17 cellular contexts compared by ENCODE assay signal in genomic region chr2:174339571-174339966, GRCh38. TPM values are rescaled to one million over a fixed set of nuclear protein-coding genes. Genes with fewer than 3 reads are reported as not detected.
DNase-seq lines count a peak whose midpoint lies in the region; ATAC-seq, FAIRE-seq and TF ChIP-seq lines count a peak whose summit lies in the region.
"Had no signal": no experiment of that assay in that cellular context is flagged by ENCODE, and none has a peak within 500 bp of the region (broad histone marks: within the 10 kb centered on the region; RNA-seq: fewer than 3 reads in every experiment).

No MANE protein-coding gene starts in this region.

- H3K9me1 ChIP-seq in endothelial cell of umbilical vein (replicated peaks; ENCODE audit: control insufficient read depth, extremely low read depth, insufficient read depth, low read length) = no peaks in the 10 kb centered on the region

- peak; percentile 24 for FAIRE-seq in endothelial cell of umbilical vein (lab: Jason Lieb, UNC)

- H3K4me2 ChIP-seq in Karpas-422 (ENCODE audit: low read depth, low read length, poor library complexity, severe bottlenecking) (peak overlapping the region; percentile 52), endothelial cell of umbilical vein (ENCODE audit: insufficient read depth, low read length) (no peak overlapping the region)

- ATAC-seq in HG03196 (IDR thresholded peaks at IDR 0.05; ENCODE audit: unreplicated experiment) (no peak), left colon (no peak)

- peaks cover 52% of the 10 kb centered on the region for H3K4me1 ChIP-seq in Karpas-422 (ENCODE audit: low read length)
- H3K4me1 ChIP-seq in endothelial cell of umbilical vein (ENCODE audit: control insufficient read depth, extremely low read depth, insufficient read depth, low read length) = peaks cover 37% of the 10 kb centered on the region
- H3K4me1 ChIP-seq in neuron (ENCODE audit: insufficient read depth, low read length) = peaks cover 54% of the 10 kb centered on the region
- H3K4me1 ChIP-seq: parathyroid adenoma had no signal

- no peaks in the 10 kb centered on the region for H3K9me2 ChIP-seq in Karpas-422 (replicated peaks; ENCODE audit: insufficient read depth, low read length)

- peaks cover 32% of the 10 kb centered on the region for H3K4me1 Mint-ChIP-seq in chondrocyte (ENCODE audit: low read depth)

- DNase-seq in NCI-H1694 treated with DMSO at 0.1 percent for 48 hours (lab: John Stamatoyannopoulos, UW) (peak; percentile 46), NCI-H1694 (lab: John Stamatoyannopoulos, UW) (no peak), Karpas-422 (no peak), endothelial cell of umbilical vein (ENCODE audit: low read depth, low spot score) (no peak), chondrocyte (ENCODE audit: low spot score) (no peak), left colon (no peak)
- DNase-seq: activated naive CD4-positive, alpha-beta T cell; midbrain; NCI-H1092; NCI-H2171; RPMI8226; thyroid gland had no signal

- no peak overlapping the region for H3K27ac ChIP-seq in Karpas-422 (ENCODE audit: low read length)
- no peak overlapping the region for H3K27ac ChIP-seq in endothelial cell of umbilical vein (ENCODE audit: insufficient read depth, low read depth, low read length)
- H3K27ac ChIP-seq: 22Rv1; BLaER1 treated with 17β-estradiol and CSF1 and Interleukin-3, amounts not matched to agents 10 nM and 100 nM; parathyroid adenoma; thyroid gland had no signal

- no peak for TF ChIP-seq CTCF in endothelial cell of umbilical vein (IDR thresholded peaks at IDR 0.05; ENCODE audit: extremely low read depth in 1 of 2, insufficient read depth in 1 of 2, low read depth in 1 of 2, low read length in 2 of 2)
- TF ChIP-seq CTCF in chondrocyte (IDR thresholded peaks at IDR 0.05) = no peak

- CTCF ChIA-PET in endothelial cell of umbilical vein (lab: Charles Lee) = interaction anchor here (2.9 kb wide), 1 partner anchor 937 kb away, joined by 84 read pairs; no protein-coding TSS in a partner anchor

- intact Hi-C loops in endothelial cell of umbilical vein (cut with micrococcal nuclease) = loop anchor here (5.0 kb wide), 1 partner anchor 92 kb away; the partner anchor contains the start of gene OLA1
- intact Hi-C loops in left colon (cut with DNase I, micrococcal nuclease) = no loop called here

- no peak for TF ChIP-seq POLR2A in endothelial cell of umbilical vein (IDR thresholded peaks at IDR 0.05; ENCODE audit: low read depth, low read length)

- H3K27ac Mint-ChIP-seq in chondrocyte (ENCODE audit: unreplicated experiment) = no peak overlapping the region

- H3K9me3 ChIP-seq in Karpas-422 (ENCODE audit: low read length) (no peaks in the 10 kb centered on the region), endothelial cell of umbilical vein (replicated peaks; ENCODE audit: control insufficient read depth, insufficient read depth, low read length) (no peaks in the 10 kb centered on the region), neuron (ENCODE audit: low read length) (no peaks in the 10 kb centered on the region)
- H3K9me3 ChIP-seq: thyroid gland had no signal

- dilution Hi-C loops in endothelial cell of umbilical vein (cut with MboI; ENCODE audit: extremely low pct_ligation_motif_present, low sequenced_read_pairs) = no loop called here

- H3K4me3 Mint-ChIP-seq in chondrocyte (ENCODE audit: unreplicated experiment) = no peak overlapping the region

- POLR2A ChIA-PET in endothelial cell of umbilical vein (lab: Charles Lee) = no interaction called here

- no peaks in the 10 kb centered on the region for H3K9me3 Mint-ChIP-seq in chondrocyte (ENCODE audit: low read depth)

- H3K9ac ChIP-seq in Karpas-422 (ENCODE audit: low read length) (no peak overlapping the region), endothelial cell of umbilical vein (replicated peaks; ENCODE audit: extremely low read depth, insufficient read depth, low read length) (no peak overlapping the region)
- H3K9ac ChIP-seq: BLaER1 treated with 17β-estradiol and CSF1 and Interleukin-3, amounts not matched to agents 10 nM and 100 nM; parathyroid adenoma had no signal

- H3K79me2 ChIP-seq in Karpas-422 (ENCODE audit: low read length) (no peaks in the 10 kb centered on the region), endothelial cell of umbilical vein (ENCODE audit: control insufficient read depth, insufficient read depth, low read length) (no peaks in the 10 kb centered on the region)
- H3K79me2 ChIP-seq: parathyroid adenoma had no signal

- H3K27me3 Mint-ChIP-seq in chondrocyte (ENCODE audit: low read depth) = peaks cover 49% of the 10 kb centered on the region

- BruUV-seq in endothelial cell of umbilical vein (replicated peaks; lab: Mats Ljungman, UMichigan) = no TSS peak

- H2AFZ ChIP-seq in Karpas-422 (ENCODE audit: low read length) (no peak overlapping the region), endothelial cell of umbilical vein (ENCODE audit: low read depth, low read length) (no peak overlapping the region), neuron (ENCODE audit: low read depth, low read length) (no peak overlapping the region)
- H2AFZ ChIP-seq: parathyroid adenoma had no signal

- peaks cover 3% of the 10 kb centered on the region for H3K36me3 Mint-ChIP-seq in chondrocyte (ENCODE audit: low read depth)

- H4K20me1 ChIP-seq in Karpas-422 (ENCODE audit: insufficient read depth, low read depth, low read length) (no peaks in the 10 kb centered on the region), endothelial cell of umbilical vein (replicated peaks; ENCODE audit: control insufficient read depth, extremely low read depth, insufficient read depth, low read length) (no peaks in the 10 kb centered on the region)

- no peaks in the 10 kb centered on the region for H3K36me3 ChIP-seq in Karpas-422 (ENCODE audit: insufficient read depth, low read length)
- H3K36me3 ChIP-seq in endothelial cell of umbilical vein (ENCODE audit: control insufficient read depth in 2 of 2, extremely low read depth in 1 of 2, insufficient read depth in 2 of 2, low read length in 2 of 2) = no peaks in the 10 kb centered on the region
- H3K36me3 ChIP-seq in neuron (ENCODE audit: insufficient read depth, low read length) = peaks cover 4% of the 10 kb centered on the region
- H3K36me3 ChIP-seq: BLaER1 treated with 17β-estradiol and CSF1 and Interleukin-3, amounts not matched to agents 10 nM and 100 nM; thyroid gland had no signal

- no peaks in the 10 kb centered on the region for H3K27me3 ChIP-seq in Karpas-422 (ENCODE audit: low read length)
- H3K27me3 ChIP-seq in endothelial cell of umbilical vein (ENCODE audit: control insufficient read depth in 2 of 2, insufficient read depth in 2 of 2, low read length in 2 of 2) = peaks cover 84 to 98% of the 10 kb centered on the region in 2 experiments
- H3K27me3 ChIP-seq in neuron (ENCODE audit: insufficient read depth, low read length) = peaks cover 26% of the 10 kb centered on the region

- peak overlapping the region; percentile 29; the same call in 1 of the 2 replicates for H3K4me3 ChIP-seq in Karpas-422 (ENCODE audit: low read length)
- no peak overlapping the region for H3K4me3 ChIP-seq in endothelial cell of umbilical vein (replicated peaks in 1 of 3; ENCODE audit: insufficient read depth in 1 of 3, low read depth in 1 of 3, low read length in 3 of 3)
- peak overlapping the region; percentile 94 for H3K4me3 ChIP-seq in neuron (ENCODE audit: low read length)
- H3K4me3 ChIP-seq: BLaER1 treated with 17β-estradiol and CSF1 and Interleukin-3, amounts not matched to agents 10 nM and 100 nM; thyroid gland had no signal

TF ChIP-seq in endothelial cell of umbilical vein, 7 proteins besides CTCF, POLR2A, EP300 and RAD21:
- no peak for TF ChIP-seq MYC (IDR thresholded peaks at IDR 0.05; ENCODE audit: low read depth, low read length)
- TF ChIP-seq GATA2 (IDR thresholded peaks at IDR 0.05; ENCODE audit: insufficient read depth, insufficient read length, low read depth, low read length) = no peak
- TF ChIP-seq JUN (IDR thresholded peaks at IDR 0.05; ENCODE audit: borderline replicate concordance, insufficient read depth, insufficient read length, low read depth) = no peak
- TF ChIP-seq, protein P1, sequence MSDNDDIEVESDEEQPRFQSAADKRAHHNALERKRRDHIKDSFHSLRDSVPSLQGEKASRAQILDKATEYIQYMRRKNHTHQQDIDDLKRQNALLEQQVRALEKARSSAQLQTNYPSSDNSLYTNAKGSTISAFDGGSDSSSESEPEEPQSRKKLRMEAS (IDR thresholded peaks at IDR 0.05; ENCODE audit: insufficient read depth, insufficient read length) = no peak
- no peak for TF ChIP-seq EZH2 (IDR thresholded peaks at IDR 0.05; ENCODE audit: borderline replicate concordance, low read depth, low read length, severe bottlenecking)
- no peak for TF ChIP-seq FOS (IDR thresholded peaks at IDR 0.05; ENCODE audit: borderline replicate concordance, insufficient read depth, low read length)

RNA-seq across cellular contexts. Expression of gene SP9, which starts 4.8 kb away (rescaled TPM):
- total RNA-seq in Karpas-422 (2014; rRNA removed; shearing (Covaris generic); ENCODE audit: low replicate concordance) = not detected in 2 replicates
- total RNA-seq in endothelial cell of umbilical vein = not detected in 2 replicates
- polyA plus RNA-seq in endothelial cell of umbilical vein = not detected in 2 replicates
- polyA plus RNA-seq in endothelial cell of umbilical vein (2011; cell fraction: cytosol; rRNA removed) = not detected in 2 replicates
- not detected in 2 replicates for polyA plus RNA-seq in endothelial cell of umbilical vein (2011; cell fraction: nucleus; rRNA removed)
- polyA plus RNA-seq in endothelial cell of umbilical vein (2012) = not detected in 2 replicates
- not detected in 2 replicates for polyA minus RNA-seq in endothelial cell of umbilical vein
- not detected for polyA minus RNA-seq in endothelial cell of umbilical vein (2011; cell fraction: cytosol; rRNA and poly(A)+ RNA removed)
- not detected in 2 replicates for polyA minus RNA-seq in endothelial cell of umbilical vein (2011; cell fraction: nucleus; rRNA and poly(A)+ RNA removed)
- not detected in 3 replicates for total RNA-seq in chondrocyte
- total RNA-seq in left colon = not detected
- total RNA-seq: thyroid gland had no signal

RNA-seq across cellular contexts. Expression of gene SCRN3, which starts 56.0 kb away (rescaled TPM):
- total RNA-seq in Karpas-422 (2014; rRNA removed; shearing (Covaris generic); ENCODE audit: low replicate concordance) = 29.0 and 47.4 TPM in 2 replicates
- 21.7 and 24.0 TPM in 2 replicates for total RNA-seq in endothelial cell of umbilical vein
- 6.9 and 10.7 TPM in 2 replicates for polyA plus RNA-seq in endothelial cell of umbilical vein
- polyA plus RNA-seq in endothelial cell of umbilical vein (2011; cell fraction: cytosol; rRNA removed) = 11.7 and 12.2 TPM in 2 replicates
- 14.4 and 17.5 TPM in 2 replicates for polyA plus RNA-seq in endothelial cell of umbilical vein (2011; cell fraction: nucleus; rRNA removed)
- 16.4 and 25.0 TPM in 2 replicates for polyA plus RNA-seq in endothelial cell of umbilical vein (2012)
- polyA minus RNA-seq in endothelial cell of umbilical vein = 7.9 and 14.4 TPM in 2 replicates
- 5.4 TPM for polyA minus RNA-seq in endothelial cell of umbilical vein (2011; cell fraction: cytosol; rRNA and poly(A)+ RNA removed)
- 11.9 and 13.8 TPM in 2 replicates for polyA minus RNA-seq in endothelial cell of umbilical vein (2011; cell fraction: nucleus; rRNA and poly(A)+ RNA removed)
- 23.7 to 35.8 TPM (median 26.7 TPM) in 3 replicates for total RNA-seq in chondrocyte
- total RNA-seq in left colon = 10 to 100 TPM; 25.7 to 26.7 TPM

Comparison
In these comparisons a context has a peak if more than half of its experiments do, and no peak if none do; other contexts are left out.
1. H3K4me3 ChIP-seq: peak in Karpas-422 (single experiment) and neuron (single experiment); none in endothelial cell of umbilical vein (0 of 3).